ENCODE assay signal across 1 cellular context in genomic region chr6:127457444-127458064, GRCh38.
A peak's percentile ranks its signal among the peaks of the same experiment; 100 is the strongest.
TF ChIP-seq lines count a peak whose summit lies in the region.

No MANE protein-coding gene starts in this region.

TF ChIP-seq in liver, 16 proteins besides CTCF, POLR2A, EP300 and RAD21 (continued from another document):
- peak; percentile 23 for TF ChIP-seq ZBTB33 (IDR thresholded peaks at IDR 0.05)
